ENCODE assay signal across 8 cellular contexts in genomic region chr19:4182082-4182926, GRCh38. TPM values are rescaled to one million over a fixed set of nuclear protein-coding genes. Genes with fewer than 3 reads are reported as not detected.
A peak's percentile ranks its signal among the peaks of the same experiment; 100 is the strongest.
DNase-seq lines count a peak whose midpoint lies in the region; ATAC-seq, FAIRE-seq and TF ChIP-seq lines count a peak whose summit lies in the region.

Gene ANKRD24 (plus strand): TSS chr19:4182689. CDS start chr19:4186426, 3,737 bp downstream.
Gene SIRT6 (minus strand): TSS chr19:4182563. CDS start chr19:4182539, 24 bp downstream.

- peak within 1 kb of the TSS; percentile 97 for H3K27ac Mint-ChIP-seq in neural progenitor cell

- H3K27me3 ChIP-seq in DOHH2 (ENCODE audit: control insufficient read depth, low read length) = no peaks in the 10 kb centered on the region
- H3K27me3 ChIP-seq in MM.1S (replicated peaks; ENCODE audit: insufficient read depth, low read length) = peaks cover 10% of the 10 kb centered on the region
- H3K27me3 ChIP-seq in SJCRH30 = no peaks in the 10 kb centered on the region
- H3K27me3 ChIP-seq in foreskin keratinocyte = no peaks in the 10 kb centered on the region
- no peaks in the 10 kb centered on the region for H3K27me3 ChIP-seq in neural progenitor cell
- H3K27me3 ChIP-seq in stomach = peaks cover 0 to 12% (median 0%) of the 10 kb centered on the region in 3 donors

- H3K27me3 Mint-ChIP-seq in neural progenitor cell (ENCODE audit: insufficient read depth, low read depth) = peaks cover 14% of the 10 kb centered on the region

- ATAC-seq in foreskin keratinocyte = peak; percentile 57

- H3K9me3 Mint-ChIP-seq in neural progenitor cell = no peaks in the 10 kb centered on the region

- DNase-seq in H54 (ENCODE audit: insufficient read length, low spot score) (peak; percentile 96), MM.1S (peak; percentile 99), SJCRH30 (peak; percentile 93), foreskin keratinocyte (peak; percentile 72 to 86), neural progenitor cell (ENCODE audit: low spot score) (peak; percentile 97), stomach (peak; percentile 97)
- DNase-seq in activated naive CD4-positive, alpha-beta T cell (lab: John Stamatoyannopoulos, UW) = peak; percentile 82 to 95 (median 90)

- H3K36me3 ChIP-seq in DOHH2 (ENCODE audit: control insufficient read depth, low read length) (peaks cover 19% of the 10 kb centered on the region), MM.1S (replicated peaks; ENCODE audit: insufficient read depth, low read length) (no peaks in the 10 kb centered on the region), SJCRH30 (no peaks in the 10 kb centered on the region), neural progenitor cell (no peaks in the 10 kb centered on the region), stomach (peaks cover 16 to 34% (median 28%) of the 10 kb centered on the region in 4 donors)

- H3K9me2 ChIP-seq in DOHH2 (replicated peaks; ENCODE audit: control insufficient read depth, low read length) = no peaks in the 10 kb centered on the region
- no peaks in the 10 kb centered on the region for H3K9me2 ChIP-seq in MM.1S (replicated peaks; ENCODE audit: insufficient read depth, low read length)

- TF ChIP-seq CTCF in DOHH2 (IDR thresholded peaks at IDR 0.05; ENCODE audit: low read depth, low read length, poor library complexity, severe bottlenecking) = no peak
- TF ChIP-seq CTCF in MM.1S (IDR thresholded peaks at IDR 0.05; ENCODE audit: low read length) = no peak
- no peak for TF ChIP-seq CTCF in foreskin keratinocyte (conservative IDR thresholded peaks at IDR 0.05)
- TF ChIP-seq CTCF in neural progenitor cell (IDR thresholded peaks at IDR 0.05) = no peak
- TF ChIP-seq CTCF in stomach (IDR thresholded peaks at IDR 0.05) = peak in 1 of 7 experiments; percentile 36

- TF ChIP-seq POLR2A in H54 (IDR thresholded peaks at IDR 0.05; ENCODE audit: low read depth, low read length) (peak; percentile 79), stomach (IDR thresholded peaks at IDR 0.05) (peak in 1 of 4 donors; percentile 58)

- WGBS in stomach, 5 donors = 0 to 1% (median 1%) methylated on average over 45 to 62 of the region's 62 CpGs

- H3K4me2 ChIP-seq in DOHH2 (ENCODE audit: low read length) (peak within 1 kb of the TSS; percentile 91), MM.1S (ENCODE audit: low read depth, low read length) (peak within 1 kb of the TSS; percentile 81), neural progenitor cell (peak within 1 kb of the TSS; percentile 93)

- peaks cover 40% of the 10 kb centered on the region for H3K4me1 ChIP-seq in DOHH2 (ENCODE audit: control insufficient read depth, low read length)
- H3K4me1 ChIP-seq in MM.1S (ENCODE audit: low read length) = peaks cover 14% of the 10 kb centered on the region
- H3K4me1 ChIP-seq in SJCRH30 = no peaks in the 10 kb centered on the region
- H3K4me1 ChIP-seq in foreskin keratinocyte = peaks cover 7% of the 10 kb centered on the region
- H3K4me1 ChIP-seq in neural progenitor cell = no peaks in the 10 kb centered on the region
- H3K4me1 ChIP-seq in stomach = peaks cover 20 to 44% (median 34%) of the 10 kb centered on the region in 4 donors

- H3K79me2 ChIP-seq in DOHH2 (ENCODE audit: control insufficient read depth, low read length) (peaks cover 20% of the 10 kb centered on the region), MM.1S (ENCODE audit: low read length) (peaks cover 20% of the 10 kb centered on the region), neural progenitor cell (ENCODE audit: low read depth) (peaks cover 10% of the 10 kb centered on the region)

- peak within 1 kb of the TSS; percentile 99 for H3K4me3 ChIP-seq in DOHH2 (ENCODE audit: low read length)
- peak within 1 kb of the TSS; percentile 99 for H3K4me3 ChIP-seq in MM.1S (ENCODE audit: low read length)
- H3K4me3 ChIP-seq in SJCRH30 = peak within 1 kb of the TSS; percentile 95
- peak within 1 kb of the TSS; percentile 66 for H3K4me3 ChIP-seq in neural progenitor cell
- peak within 1 kb of the TSS; percentile 73 to 96 (median 88) for H3K4me3 ChIP-seq in stomach

- no peak for FAIRE-seq in H54 (lab: Jason Lieb, UNC)

- H3K27ac ChIP-seq in DOHH2 (ENCODE audit: low read depth, low read length) = peak within 1 kb of the TSS; percentile 69
- peak within 1 kb of the TSS; percentile 26; the same call in 1 of the 2 replicates for H3K27ac ChIP-seq in MM.1S (ENCODE audit: low read length)
- H3K27ac ChIP-seq in SJCRH30 = peak within 1 kb of the TSS; percentile 49
- H3K27ac ChIP-seq in foreskin keratinocyte = peak within 1 kb of the TSS; percentile 62
- H3K27ac ChIP-seq in neural progenitor cell = no peak within 1 kb of the TSS
- H3K27ac ChIP-seq in stomach = peak within 1 kb of the TSS; percentile 83 to 89 (median 86)

- H3K4me1 Mint-ChIP-seq in neural progenitor cell = peaks cover 11% of the 10 kb centered on the region

- H2AFZ ChIP-seq in MM.1S (ENCODE audit: low read length) (peak within 1 kb of the TSS; percentile 92), neural progenitor cell (replicated peaks) (peak within 1 kb of the TSS; percentile 58)

- intact Hi-C loops in stomach (cut with DNase I; ENCODE audit: low total_unique reads) = loop anchor here (10.0 kb wide), 1 partner anchor 198 kb away; the partner anchor contains the start of gene EEF2

- H3F3A ChIP-seq in DOHH2 (ENCODE audit: control insufficient read depth, insufficient read depth) = no peaks in the 10 kb centered on the region
- no peaks in the 10 kb centered on the region for H3F3A ChIP-seq in MM.1S (ENCODE audit: insufficient read depth, low read length)
- peaks cover 11% of the 10 kb centered on the region for H3F3A ChIP-seq in neural progenitor cell (ENCODE audit: low read depth)

- H3K36me3 Mint-ChIP-seq in neural progenitor cell = peaks cover under 1% of the 10 kb centered on the region

- peak within 1 kb of the TSS; percentile 91 for H3K9ac ChIP-seq in MM.1S (ENCODE audit: low read length)
- H3K9ac ChIP-seq in neural progenitor cell = peak within 1 kb of the TSS; percentile 72

- H3K9me3 ChIP-seq in DOHH2 (ENCODE audit: control insufficient read depth, insufficient read depth, low read length) (no peaks in the 10 kb centered on the region), MM.1S (replicated peaks; ENCODE audit: insufficient read depth, low read length) (no peaks in the 10 kb centered on the region), SJCRH30 (replicated peaks) (no peaks in the 10 kb centered on the region), neural progenitor cell (ENCODE audit: low read depth) (no peaks in the 10 kb centered on the region), stomach (no peaks in the 10 kb centered on the region)

- H3K4me3 Mint-ChIP-seq in neural progenitor cell = peak within 1 kb of the TSS; percentile 98

- no peak for TF ChIP-seq EP300 in stomach (IDR thresholded peaks at IDR 0.05)

- H4K20me1 ChIP-seq in DOHH2 (ENCODE audit: control insufficient read depth, insufficient read depth, low read depth, low read length) (0 out of 2 replicates have a peak, but pooled peaks cover 4% of the 10 kb centered on the region), MM.1S (ENCODE audit: insufficient read depth, low read length) (no peaks in the 10 kb centered on the region), neural progenitor cell (ENCODE audit: low read depth) (peaks cover 3% of the 10 kb centered on the region)

RNA-seq across cellular contexts. Expression of gene ANKRD24, which starts in this region (rescaled TPM):
- total RNA-seq in SJCRH30 (2014; rRNA removed; shearing (Covaris generic)) = 0.05 and 0.45 TPM in 2 replicates
- 0.07 TPM in 2 replicates for total RNA-seq in foreskin keratinocyte
- polyA plus RNA-seq in foreskin keratinocyte = 0.06 TPM in 2 replicates
- total RNA-seq in neural progenitor cell (ENCODE audit: low replicate concordance) = 0.15 and 2.3 TPM in 2 replicates
- 1 to 10 TPM in 3 of 5 donors, under 1 TPM in 1, not detected in 1; 0.29 to 6.1 (median 3.8) TPM for total RNA-seq in stomach
- 1 to 10 TPM; 1.6 to 2.3 (median 1.8) TPM for polyA plus RNA-seq in stomach

RNA-seq across cellular contexts. Expression of gene SIRT6, which starts in this region (rescaled TPM):
- 11.3 and 14.0 TPM in 2 replicates for total RNA-seq in SJCRH30 (2014; rRNA removed; shearing (Covaris generic))
- total RNA-seq in foreskin keratinocyte (19.6 and 21.6 TPM in 2 replicates), neural progenitor cell (ENCODE audit: low replicate concordance) (20.1 and 27.6 TPM in 2 replicates), stomach (100 to 1,000 TPM in 2 of 5 donors, 10 to 100 TPM in 3; 14.0 to 160 (median 28.0) TPM)
- polyA plus RNA-seq in foreskin keratinocyte (30.4 and 34.6 TPM in 2 replicates), stomach (10 to 100 TPM; 17.7 to 23.9 (median 19.5) TPM)
